ENCODE assay signal across 9 cellular contexts in genomic region chr10:96721207-96721572, GRCh38. TPM values are rescaled to one million over a fixed set of nuclear protein-coding genes. Genes with fewer than 3 reads are reported as not detected.
A peak's percentile ranks its signal among the peaks of the same experiment; 100 is the strongest.
DNase-seq lines count a peak whose midpoint lies in the region; ATAC-seq and TF ChIP-seq lines count a peak whose summit lies in the region.
"Had no signal": no experiment of that assay in that cellular context is flagged by ENCODE, and none has a peak within 500 bp of the region (broad histone marks: within the 10 kb centered on the region; RNA-seq: fewer than 3 reads in every experiment).

No MANE protein-coding gene starts in this region.

- no peak overlapping the region for H3K9ac ChIP-seq in mesendoderm (ENCODE audit: low read length)

- no CpG with 5 or more reads among the region's 4 CpGs for WGBS in mesendoderm (ENCODE audit: extremely low coverage, insufficient coverage, low lambda C conversion rate)

- no TSS peak for BruUV-seq in Caco-2 (replicated peaks; lab: Mats Ljungman, UMichigan)

- peaks cover 19% of the 10 kb centered on the region for H3K27me3 Mint-ChIP-seq in Caco-2 (ENCODE audit: insufficient read depth, unreplicated experiment)
- H3K27me3 Mint-ChIP-seq in activated naive CD8-positive, alpha-beta T cell: no peaks in the 10 kb centered on the region

- H2BK120ac ChIP-seq in mesendoderm (ENCODE audit: low read depth, low read length): no peak overlapping the region

- no peak overlapping the region for H3K27ac Mint-ChIP-seq in Caco-2 (ENCODE audit: unreplicated experiment)
- H3K27ac Mint-ChIP-seq in activated naive CD8-positive, alpha-beta T cell: peak overlapping the region; percentile 35

- H3K27me3 ChIP-seq in Caco-2 (replicated peaks; ENCODE audit: control insufficient read depth, insufficient read depth, low read length): peaks cover 5% of the 10 kb centered on the region
- no peaks in the 10 kb centered on the region for H3K27me3 ChIP-seq in mesendoderm (ENCODE audit: insufficient read depth, low read length, poor library complexity)

- H3K79me1 ChIP-seq in mesendoderm (ENCODE audit: low read length): no peaks in the 10 kb centered on the region

- no peak overlapping the region for H3K4ac ChIP-seq in mesendoderm (ENCODE audit: low read depth, low read length)

- no peak overlapping the region for H3K56ac ChIP-seq in mesendoderm (ENCODE audit: low read length)

- peak in 1 of 2 experiments; percentile 8 for DNase-seq in Caco-2
- peak; percentile 34 for DNase-seq in HuH-7.5 (ENCODE audit: low spot score)
- peak; percentile 66 for DNase-seq in mesendoderm
- DNase-seq in NCI-H1436 (lab: John Stamatoyannopoulos, UW): no peak
- no peak for DNase-seq in NCI-H2227 treated with DMSO at 0.1 percent for 48 hours (lab: John Stamatoyannopoulos, UW)
- no peak for DNase-seq in activated CD4-positive, CD25-positive, alpha-beta regulatory T cell (lab: John Stamatoyannopoulos, UW)
- DNase-seq: KG1 had no signal

- H3K9me3 Mint-ChIP-seq in Caco-2 (ENCODE audit: unreplicated experiment): no peaks in the 10 kb centered on the region
- no peaks in the 10 kb centered on the region for H3K9me3 Mint-ChIP-seq in activated naive CD8-positive, alpha-beta T cell (ENCODE audit: low read depth)

- H4K5ac ChIP-seq in mesendoderm (ENCODE audit: low read length): no peak overlapping the region

- no peaks in the 10 kb centered on the region for H3K79me2 ChIP-seq in mesendoderm (ENCODE audit: control insufficient read depth, insufficient read depth, low read length)

- peak in 1 of 2 experiments; percentile 13 for TF ChIP-seq CTCF in Caco-2 (IDR thresholded peaks at IDR 0.05; ENCODE audit: insufficient read depth in 1 of 2, low read depth in 1 of 2, low read length in 1 of 2, severe bottlenecking in 1 of 2, unreplicated experiment in 1 of 2)

- H3K36me3 ChIP-seq in Caco-2 (ENCODE audit: control insufficient read depth, insufficient read depth, low read length): no peaks in the 10 kb centered on the region
- H3K36me3 ChIP-seq in mesendoderm (ENCODE audit: control insufficient read depth, insufficient read depth, low read length): no peaks in the 10 kb centered on the region

- no peak overlapping the region for H3K18ac ChIP-seq in mesendoderm (ENCODE audit: low read length)

- no peak overlapping the region for H2BK15ac ChIP-seq in mesendoderm (replicated peaks; ENCODE audit: low read depth)

- H3K9me3 ChIP-seq in Caco-2: no peaks in the 10 kb centered on the region

- H2AK5ac ChIP-seq in mesendoderm (ENCODE audit: low read length): no peak overlapping the region

- H3K4me1 ChIP-seq in Caco-2 (peaks cover 13% of the 10 kb centered on the region; the same call in 1 of the 2 replicates), mesendoderm (ENCODE audit: control insufficient read depth, low read depth, low read length) (peaks cover 3% of the 10 kb centered on the region)

- H3K27ac ChIP-seq in mesendoderm (ENCODE audit: low read depth, low read length): no peak overlapping the region

- no peaks in the 10 kb centered on the region for H3K4me1 Mint-ChIP-seq in Caco-2 (ENCODE audit: low read depth, unreplicated experiment)
- H3K4me1 Mint-ChIP-seq in activated naive CD8-positive, alpha-beta T cell (ENCODE audit: low read depth): peaks cover 13% of the 10 kb centered on the region

- H4K8ac ChIP-seq in mesendoderm (ENCODE audit: low read depth, low read length): no peak overlapping the region

- no peak overlapping the region for H3K23ac ChIP-seq in mesendoderm (ENCODE audit: low read length)

- peak overlapping the region; percentile 84 for H3K4me3 Mint-ChIP-seq in Caco-2 (ENCODE audit: unreplicated experiment)
- peak overlapping the region; percentile 91 for H3K4me3 Mint-ChIP-seq in activated naive CD8-positive, alpha-beta T cell

- CTCF ChIA-PET in Caco-2 (lab: Charles Lee): no interaction called here

- H3K4me2 ChIP-seq in mesendoderm (ENCODE audit: low read length): peak overlapping the region; percentile 3

- POLR2A ChIA-PET in Caco-2 (lab: Charles Lee): no interaction called here

- no peaks in the 10 kb centered on the region for H3K36me3 Mint-ChIP-seq in Caco-2 (ENCODE audit: insufficient read depth, unreplicated experiment)
- no peaks in the 10 kb centered on the region for H3K36me3 Mint-ChIP-seq in activated naive CD8-positive, alpha-beta T cell

- H3K4me3 ChIP-seq in Caco-2 (ENCODE audit: low read depth, low read length) (no peak overlapping the region), mesendoderm (ENCODE audit: low read length) (no peak overlapping the region)

- ATAC-seq in GM18519 (IDR thresholded peaks at IDR 0.05; ENCODE audit: low FRiP score, unreplicated experiment): no peak

- intact Hi-C loops in Caco-2 (cut with micrococcal nuclease; ENCODE audit: unreplicated experiment): loop anchor here (5.0 kb wide), 1 partner anchor 111 kb away; the partner anchor contains the start of gene LCOR

- H2BK5ac ChIP-seq in mesendoderm (ENCODE audit: low read length): no peak overlapping the region

RNA-seq across cellular contexts. Expression of gene PIK3AP1, which starts 0.9 kb away (rescaled TPM):
- total RNA-seq in Caco-2 (2022): 1.6 and 2.4 TPM in 2 replicates
- polyA plus RNA-seq in mesendoderm (2013, experiment 1 of 2): 1.4 TPM
- polyA plus RNA-seq in mesendoderm (2013, experiment 2 of 2): 1.2 TPM

Comparison
In these comparisons a context has a peak if more than half of its experiments do, and no peak if none do; other contexts are left out.
1. DNase-seq: peak in HuH-7.5 (single experiment) and mesendoderm (single experiment); none in NCI-H1436 (single experiment), NCI-H2227 treated with DMSO at 0.1 percent for 48 hours (single experiment) and activated CD4-positive, CD25-positive, alpha-beta regulatory T cell (0 of 4).